ENCODE assay signal across 24 cellular contexts in the genomic region with DNA sequence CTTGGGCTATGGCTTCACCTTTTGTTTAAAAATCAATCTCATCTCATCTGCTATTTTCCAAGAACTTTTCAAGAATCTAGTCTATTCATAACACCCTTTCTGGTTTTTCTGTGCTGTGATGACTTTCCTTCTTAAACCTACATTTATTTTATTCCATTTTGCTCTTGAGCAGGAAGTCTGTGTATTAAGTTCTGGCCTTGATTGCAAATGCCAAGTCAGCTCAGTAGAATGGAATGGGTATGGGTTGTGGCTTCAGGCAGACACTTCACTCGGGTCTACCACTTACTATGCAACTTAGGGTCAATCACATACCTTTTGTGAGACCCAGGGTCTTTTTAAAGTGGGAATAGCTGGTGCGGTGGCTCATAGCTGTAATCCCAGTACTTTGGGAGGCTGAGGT.
"Had no signal": no experiment of that assay in that cellular context is flagged by ENCODE, and none has a peak within 500 bp of the region (broad histone marks: within the 10 kb centered on the region; RNA-seq: fewer than 3 reads in every experiment).

No MANE protein-coding gene starts in this region.

- H3K9me3 ChIP-seq: adrenal gland, right lobe of liver, testis, uterus had no signal

- H3K4me1 ChIP-seq: adrenal gland, esophagus squamous epithelium, right lobe of liver, testis, uterus had no signal

- H3K27ac Mint-ChIP-seq: activated T-cell treated with anti-CD3 and anti-CD28 coated beads, Interleukin-2, amount 50 U/mL, for 24 hours; activated T-helper 17 cell treated with anti-CD3 and anti-CD28 coated beads, Interleukin-2, amount 50 U/mL, for 72 hours; endodermal cell; stimulated activated naive B cell treated with anti-CD40 and anti-IgM and Interleukin-4, amounts not matched to agents 10 μg/mL and 1 μg/mL and 100 μg/mL, for 72 hours had no signal

- DNase-seq: activated CD4-positive, alpha-beta T cell treated with anti-CD3 and anti-CD28 coated beads, Interleukin-2, amount 50 U/mL, for 4 hours; activated CD8-positive, alpha-beta memory T cell treated with anti-CD3 and anti-CD28 coated beads for 24 hours; activated CD8-positive, alpha-beta memory T cell treated with anti-CD3 and anti-CD28 coated beads, Interleukin-2, amount 50 U/mL, for 4 hours; activated T-cell treated with anti-CD3 and anti-CD28 coated beads, Interleukin-2, amount 50 U/mL, for 24 hours; adrenal gland; cerebellar nuclear complex; esophagus squamous epithelium; kidney; naive B cell; right lobe of liver; small intestine; stimulated activated CD4-positive, alpha-beta T cell treated with anti-CD3 and anti-CD28 coated beads, Interleukin-15, amount 100 ng/mL, for 24 hours; stimulated activated CD4-positive, alpha-beta T cell treated with anti-CD3 and anti-CD28 coated beads, Interleukin-2, amount 100 ng/mL, for 48 hours; stimulated activated CD8-positive, alpha-beta memory T cell treated with anti-CD3 and anti-CD28 coated beads, Interleukin-4, amount 100 ng/mL, for 48 hours; stimulated activated naive B cell treated with anti-CD40 and anti-IgM and Interleukin-4, amounts not matched to agents 10 μg/mL and 1 μg/mL and 100 μg/mL, for 72 hours; testis; trophoblast cell; uterus had no signal

- H3K4me1 Mint-ChIP-seq: activated T-helper 17 cell treated with anti-CD3 and anti-CD28 coated beads, Interleukin-2, amount 50 U/mL, for 72 hours; naive B cell; stimulated activated naive B cell treated with anti-CD40 and anti-IgM and Interleukin-4, amounts not matched to agents 10 μg/mL and 1 μg/mL and 100 μg/mL, for 72 hours had no signal

- H3K27me3 ChIP-seq: adrenal gland, esophagus squamous epithelium, right lobe of liver, testis, uterus had no signal

- H3K36me3 Mint-ChIP-seq: naive B cell; stimulated activated naive B cell treated with anti-CD40 and anti-IgM and Interleukin-4, amounts not matched to agents 10 μg/mL and 1 μg/mL and 100 μg/mL, for 72 hours had no signal

- H3K36me3 ChIP-seq: adrenal gland, esophagus squamous epithelium, right lobe of liver, uterus had no signal

- H3K4me3 ChIP-seq: adrenal gland, coronary artery, esophagus squamous epithelium, lung, right lobe of liver, testis, uterus had no signal

- FAIRE-seq: bronchial epithelial cell, kidney, small intestine had no signal

- H3K9me3 Mint-ChIP-seq: endodermal cell had no signal

- H3K27ac ChIP-seq: adrenal gland, coronary artery, esophagus squamous epithelium, right lobe of liver, testis, uterus, VCaP had no signal

- H3K27me3 Mint-ChIP-seq: activated T-cell treated with anti-CD3 and anti-CD28 coated beads, Interleukin-2, amount 50 U/mL, for 24 hours; activated T-helper 17 cell treated with anti-CD3 and anti-CD28 coated beads, Interleukin-2, amount 50 U/mL, for 72 hours; naive B cell; stimulated activated naive B cell treated with anti-CD40 and anti-IgM and Interleukin-4, amounts not matched to agents 10 μg/mL and 1 μg/mL and 100 μg/mL, for 72 hours had no signal

- H3K4me3 Mint-ChIP-seq: activated T-cell treated with anti-CD3 and anti-CD28 coated beads, Interleukin-2, amount 50 U/mL, for 24 hours; activated T-helper 17 cell treated with anti-CD3 and anti-CD28 coated beads, Interleukin-2, amount 50 U/mL, for 72 hours; endodermal cell; naive B cell; stimulated activated naive B cell treated with anti-CD40 and anti-IgM and Interleukin-4, amounts not matched to agents 10 μg/mL and 1 μg/mL and 100 μg/mL, for 72 hours had no signal
